In genomic region chr6:14276667-14277404, GRCh38 we compare ENCODE assay signal across 9 cellular contexts.
DNase-seq lines count a peak whose midpoint lies in the region; ATAC-seq and TF ChIP-seq lines count a peak whose summit lies in the region.
"Had no signal": no experiment of that assay in that cellular context is flagged by ENCODE, and none has a peak within 500 bp of the region (broad histone marks: within the 10 kb centered on the region; RNA-seq: fewer than 3 reads in every experiment).

No MANE protein-coding gene starts in this region.

- no peaks in the 10 kb centered on the region for H3K36me3 ChIP-seq in CD4-positive, alpha-beta memory T cell (ENCODE audit: insufficient read depth, low read length)
- H3K36me3 ChIP-seq in naive thymus-derived CD4-positive, alpha-beta T cell (ENCODE audit: control insufficient read depth in 2 of 3, insufficient read depth in 3 of 3, low read length in 3 of 3) = no peaks in the 10 kb centered on the region
- H3K36me3 ChIP-seq in uterus = no peaks in the 10 kb centered on the region
- H3K36me3 ChIP-seq: cardiac muscle cell had no signal

- ATAC-seq in GM19328 (IDR thresholded peaks at IDR 0.05; ENCODE audit: unreplicated experiment) (peak; percentile 88), HG03342 (IDR thresholded peaks at IDR 0.05; ENCODE audit: unreplicated experiment) (peak; percentile 74)
- ATAC-seq in naive thymus-derived CD4-positive, alpha-beta T cell = peak; percentile 99

- DNase-seq in CD4-positive, alpha-beta memory T cell = peak; percentile 63 to 80 (median 76)
- peak; percentile 44 for DNase-seq in activated CD4-positive, alpha-beta memory T cell treated with anti-CD3 and anti-CD28 coated beads for 36 hours
- DNase-seq in naive thymus-derived CD4-positive, alpha-beta T cell = peak in 7 of 9 donors; percentile 73 to 90 (median 85)
- DNase-seq in NCI-H1436 (lab: John Stamatoyannopoulos, UW) (no peak), uterus (no peak)
- DNase-seq in effector CD4-positive, alpha-beta T cell = no peak

- POLR2A ChIA-PET in CD4-positive, alpha-beta memory T cell (lab: Charles Lee; ENCODE audit: partially characterized antibody) = interaction anchor here (0.6 to 1.2 kb wide), 5 partner anchors 8 to 479 kb away, joined by 3 read pairs; no protein-coding TSS in a partner anchor
- POLR2A ChIA-PET in activated CD4-positive, alpha-beta memory T cell treated with anti-CD3 and anti-CD28 coated beads for 36 hours (lab: Charles Lee) = no interaction called here
- POLR2A ChIA-PET in naive thymus-derived CD4-positive, alpha-beta T cell (lab: Charles Lee) = interaction anchor here (1.5 to 1.9 kb wide), 2 partner anchors 14 to 972 kb away, joined by 3 to 6 read pairs; no protein-coding TSS in a partner anchor

- no peaks in the 10 kb centered on the region for H3K9me3 ChIP-seq in CD4-positive, alpha-beta memory T cell (ENCODE audit: control insufficient read depth in 1 of 2, low read length in 2 of 2)
- peaks cover 0 to 5% (median 0%) of the 10 kb centered on the region in 3 experiments for H3K9me3 ChIP-seq in naive thymus-derived CD4-positive, alpha-beta T cell (ENCODE audit: control insufficient read depth in 2 of 3, low read length in 3 of 3)
- H3K9me3 ChIP-seq in uterus = no peaks in the 10 kb centered on the region

- H3K27me3 Mint-ChIP-seq in CD4-positive, alpha-beta memory T cell = no peaks in the 10 kb centered on the region
- no peaks in the 10 kb centered on the region for H3K27me3 Mint-ChIP-seq in activated CD4-positive, alpha-beta memory T cell treated with anti-CD3 and anti-CD28 coated beads for 36 hours
- H3K27me3 Mint-ChIP-seq in naive thymus-derived CD4-positive, alpha-beta T cell = no peaks in the 10 kb centered on the region

- H3K27me3 ChIP-seq in CD4-positive, alpha-beta memory T cell (ENCODE audit: insufficient read depth, low read length) = no peaks in the 10 kb centered on the region
- H3K27me3 ChIP-seq in naive thymus-derived CD4-positive, alpha-beta T cell (ENCODE audit: control insufficient read depth in 2 of 2, insufficient read depth in 2 of 2, low read length in 2 of 2) = no peaks in the 10 kb centered on the region
- H3K27me3 ChIP-seq in uterus = no peaks in the 10 kb centered on the region
- H3K27me3 ChIP-seq: cardiac muscle cell had no signal

- H3K4me3 Mint-ChIP-seq in CD4-positive, alpha-beta memory T cell = peak overlapping the region; percentile 61 to 88 (median 68)
- no peak overlapping the region for H3K4me3 Mint-ChIP-seq in activated CD4-positive, alpha-beta memory T cell treated with anti-CD3 and anti-CD28 coated beads for 36 hours
- H3K4me3 Mint-ChIP-seq in naive thymus-derived CD4-positive, alpha-beta T cell = peak overlapping the region; percentile 72 to 96 (median 80)

- peaks cover 0 to 3% of the 10 kb centered on the region in 2 donors for H3K36me3 Mint-ChIP-seq in CD4-positive, alpha-beta memory T cell
- no peaks in the 10 kb centered on the region for H3K36me3 Mint-ChIP-seq in activated CD4-positive, alpha-beta memory T cell treated with anti-CD3 and anti-CD28 coated beads for 36 hours
- peaks cover 0 to 15% (median 0%) of the 10 kb centered on the region in 5 donors for H3K36me3 Mint-ChIP-seq in naive thymus-derived CD4-positive, alpha-beta T cell

- peaks cover 31 to 52% (median 36%) of the 10 kb centered on the region in 4 donors for H3K4me1 Mint-ChIP-seq in CD4-positive, alpha-beta memory T cell
- H3K4me1 Mint-ChIP-seq in activated CD4-positive, alpha-beta memory T cell treated with anti-CD3 and anti-CD28 coated beads for 36 hours (ENCODE audit: low read depth) = peaks cover 39% of the 10 kb centered on the region
- peaks cover 33 to 64% (median 55%) of the 10 kb centered on the region in 7 donors for H3K4me1 Mint-ChIP-seq in naive thymus-derived CD4-positive, alpha-beta T cell

- no peak for TF ChIP-seq POLR2A in uterus (IDR thresholded peaks at IDR 0.05)

- H3K27ac ChIP-seq in CD4-positive, alpha-beta memory T cell (ENCODE audit: low read depth, low read length) = peak overlapping the region; percentile 35
- H3K27ac ChIP-seq in naive thymus-derived CD4-positive, alpha-beta T cell (ENCODE audit: low read depth, low read length) = peak overlapping the region; percentile 47
- H3K27ac ChIP-seq in uterus = no peak overlapping the region
- H3K27ac ChIP-seq: cardiac muscle cell had no signal

- CTCF ChIA-PET in CD4-positive, alpha-beta memory T cell (lab: Charles Lee; ENCODE audit: partially characterized antibody) = interaction anchor here (1.0 to 1.2 kb wide), 2 partner anchors 13 to 66 kb away, joined by 3 read pairs; no protein-coding TSS in a partner anchor
- CTCF ChIA-PET in activated CD4-positive, alpha-beta memory T cell treated with anti-CD3 and anti-CD28 coated beads for 36 hours (lab: Charles Lee) = interaction anchor here (1.2 kb wide), 1 partner anchor 65 kb away, joined by 3 read pairs; no protein-coding TSS in a partner anchor
- CTCF ChIA-PET in naive thymus-derived CD4-positive, alpha-beta T cell (lab: Charles Lee) = interaction anchor here (1.7 kb wide), 1 partner anchor 65 kb away, joined by 8 read pairs; no protein-coding TSS in a partner anchor

- peak overlapping the region; percentile 5 to 17 for H3K4me3 ChIP-seq in CD4-positive, alpha-beta memory T cell (ENCODE audit: low read length in 2 of 2)
- peak overlapping the region; percentile 34 for H3K4me3 ChIP-seq in naive thymus-derived CD4-positive, alpha-beta T cell (ENCODE audit: low read length)
- H3K4me3 ChIP-seq in uterus = no peak overlapping the region
- H3K4me3 ChIP-seq: cardiac muscle cell had no signal

- intact Hi-C loops in CD4-positive, alpha-beta memory T cell (cut with micrococcal nuclease) = loop anchor here (2.0 to 5.0 kb wide), 3 partner anchors 40 to 970 kb away; partner anchors contain the start of gene JARID2
- intact Hi-C loops in activated CD4-positive, alpha-beta memory T cell treated with anti-CD3 and anti-CD28 coated beads for 36 hours (cut with micrococcal nuclease) = loop anchor here (2.0 to 5.0 kb wide), 3 partner anchors 50 to 456 kb away; no protein-coding TSS in a partner anchor
- intact Hi-C loops in naive thymus-derived CD4-positive, alpha-beta T cell (cut with micrococcal nuclease) = loop anchor here (1.0 to 10.0 kb wide), 17 partner anchors 8 to 1858 kb away; partner anchors contain the start of genes CD83 (in 1 of the 2) and JARID2 (in 1 of the 2)
- intact Hi-C loops in uterus (cut with DNase I; ENCODE audit: low total_unique reads) = no loop called here

- H3K9me3 Mint-ChIP-seq in CD4-positive, alpha-beta memory T cell = peaks cover 0 to 17% (median 5%) of the 10 kb centered on the region in 8 donors
- peaks cover 11% of the 10 kb centered on the region for H3K9me3 Mint-ChIP-seq in activated CD4-positive, alpha-beta memory T cell treated with anti-CD3 and anti-CD28 coated beads for 36 hours
- peaks cover 0 to 16% (median 3%) of the 10 kb centered on the region in 11 donors for H3K9me3 Mint-ChIP-seq in naive thymus-derived CD4-positive, alpha-beta T cell

- peak overlapping the region; percentile 80 to 98 (median 88) for H3K27ac Mint-ChIP-seq in CD4-positive, alpha-beta memory T cell
- peak overlapping the region; percentile 85 for H3K27ac Mint-ChIP-seq in activated CD4-positive, alpha-beta memory T cell treated with anti-CD3 and anti-CD28 coated beads for 36 hours
- peak overlapping the region; percentile 82 to 97 (median 91) for H3K27ac Mint-ChIP-seq in naive thymus-derived CD4-positive, alpha-beta T cell

- TF ChIP-seq CTCF in uterus (IDR thresholded peaks at IDR 0.05) = no peak

- H3K4me1 ChIP-seq in CD4-positive, alpha-beta memory T cell (ENCODE audit: insufficient read depth, low read length) = peaks cover 40% of the 10 kb centered on the region
- peaks cover 20 to 39% of the 10 kb centered on the region in 2 donors for H3K4me1 ChIP-seq in naive thymus-derived CD4-positive, alpha-beta T cell (ENCODE audit: control insufficient read depth in 2 of 2, insufficient read depth in 2 of 2, low read length in 2 of 2)
- H3K4me1 ChIP-seq in uterus = peaks cover 0 to 8% of the 10 kb centered on the region in 2 donors

Comparison
In these comparisons a context has a peak if more than half of its experiments do, and no peak if none do; other contexts are left out.
1. DNase-seq: peak in CD4-positive, alpha-beta memory T cell (5 of 5), activated CD4-positive, alpha-beta memory T cell treated with anti-CD3 and anti-CD28 coated beads for 36 hours (single experiment) and naive thymus-derived CD4-positive, alpha-beta T cell (7 of 9); none in NCI-H1436 (single experiment), effector CD4-positive, alpha-beta T cell (single experiment) and uterus (0 of 2).
2. H3K27ac ChIP-seq: peak in CD4-positive, alpha-beta memory T cell (single experiment) and naive thymus-derived CD4-positive, alpha-beta T cell (single experiment); none in uterus (0 of 2).
3. H3K4me3 ChIP-seq: peak in CD4-positive, alpha-beta memory T cell (2 of 2) and naive thymus-derived CD4-positive, alpha-beta T cell (single experiment); none in uterus (0 of 2).
4. Peak in every context shown above with its lines, with median percentiles within 50 percentile points of each other: H3K27ac Mint-ChIP-seq and ATAC-seq.